1 cellular context compared by ENCODE assay signal in genomic region chr14:75577090-75577489, GRCh38.
TF ChIP-seq lines count a peak whose summit lies in the region.

No MANE protein-coding gene starts in this region.

TF ChIP-seq in HepG2, 621 proteins besides CTCF, POLR2A, EP300 and RAD21:
- TF ChIP-seq ZNF207 (IDR thresholded peaks at IDR 0.05; ENCODE audit: borderline replicate concordance) (no peak), MAZ (IDR thresholded peaks at IDR 0.05; ENCODE audit: borderline replicate concordance, low read depth, low read length) (no peak), MAZ (CRISPR knock-in tag; IDR thresholded peaks at IDR 0.05; ENCODE audit: low read depth) (0 out of 2 replicates have a peak, but pooled peaks have one; percentile 7), ZNF34 (CRISPR knock-in tag; IDR thresholded peaks at IDR 0.05; ENCODE audit: borderline replicate concordance) (no peak)
